ENCODE assay signal across 8 cellular contexts in genomic region chr7:73624669-73625001, GRCh38. TPM values are rescaled to one million over a fixed set of nuclear protein-coding genes. Genes with fewer than 3 reads are reported as not detected.
DNase-seq lines count a peak whose midpoint lies in the region; ATAC-seq and TF ChIP-seq lines count a peak whose summit lies in the region.

No MANE protein-coding gene starts in this region.

- H3K9me3 Mint-ChIP-seq in effector memory CD8-positive, alpha-beta T cell: no peaks in the 10 kb centered on the region

- WGBS in HUES64: 43% methylated on average over 9 of the region's 9 CpGs

- no peak overlapping the region for H3K27ac Mint-ChIP-seq in effector memory CD8-positive, alpha-beta T cell

- H3K4me2 ChIP-seq in osteoblast (ENCODE audit: insufficient read depth, low read length): peak overlapping the region; percentile 75

- ATAC-seq in effector memory CD8-positive, alpha-beta T cell (replicated peaks): no peak
- ATAC-seq in GM21619 (IDR thresholded peaks at IDR 0.05; ENCODE audit: unreplicated experiment) (no peak), HG02678 (IDR thresholded peaks at IDR 0.05; ENCODE audit: unreplicated experiment) (no peak)

- no peaks in the 10 kb centered on the region for H3K36me3 ChIP-seq in HUES64 (ENCODE audit: insufficient read depth, low read length)
- no peaks in the 10 kb centered on the region for H3K36me3 ChIP-seq in osteoblast (ENCODE audit: insufficient read depth, low read length)

- peaks cover 49% of the 10 kb centered on the region for H3K27me3 ChIP-seq in HUES64 (ENCODE audit: insufficient read depth, low read length)
- H3K27me3 ChIP-seq in osteoblast (ENCODE audit: insufficient read depth, low read length): peaks cover 54% of the 10 kb centered on the region

- peaks cover 61 to 99% of the 10 kb centered on the region in 2 donors for H3K27me3 Mint-ChIP-seq in effector memory CD8-positive, alpha-beta T cell

- no peaks in the 10 kb centered on the region; the same call in 1 of the 2 replicates for H3K4me1 ChIP-seq in HUES64 (ENCODE audit: insufficient read depth, low read length)
- H3K4me1 ChIP-seq in osteoblast (ENCODE audit: insufficient read depth, low read length): no peaks in the 10 kb centered on the region

- no peaks in the 10 kb centered on the region for H4K20me1 ChIP-seq in osteoblast (ENCODE audit: insufficient read depth, low read length)

- H3K9me3 ChIP-seq in HUES64 (ENCODE audit: insufficient read depth, low read depth, low read length) (no peaks in the 10 kb centered on the region), osteoblast (ENCODE audit: low read depth, low read length) (no peaks in the 10 kb centered on the region)

- H3K4me1 Mint-ChIP-seq in effector memory CD8-positive, alpha-beta T cell (ENCODE audit: low read depth in 2 of 2): peaks cover 6 to 8% of the 10 kb centered on the region in 2 donors

- H3K27ac ChIP-seq in C4-2B (peak overlapping the region; percentile 62; the same call in 1 of the 2 replicates), HUES64 (ENCODE audit: low read depth, low read length) (no peak overlapping the region), osteoblast (ENCODE audit: low read depth, low read length) (no peak overlapping the region)

- H3K79me2 ChIP-seq in osteoblast (ENCODE audit: insufficient read depth, low read length): no peaks in the 10 kb centered on the region

- no peak overlapping the region for H3K9ac ChIP-seq in HUES64 (ENCODE audit: low read depth, low read length)

- TF ChIP-seq CTCF in C4-2B (conservative IDR thresholded peaks at IDR 0.05): no peak
- TF ChIP-seq CTCF in osteoblast (IDR thresholded peaks at IDR 0.05; ENCODE audit: extremely low read depth, low read depth, low read length): no peak

- H2AFZ ChIP-seq in osteoblast (ENCODE audit: low read length): no peak overlapping the region

- no peak for DNase-seq in effector memory CD8-positive, alpha-beta T cell
- DNase-seq in osteoblast (ENCODE audit: insufficient read length, low spot score, missing footprints) (no peak), NCI-H526 treated with DMSO at 0.1 percent for 48 hours (lab: John Stamatoyannopoulos, UW) (no peak), AG08396 (ENCODE audit: low spot score) (no peak)

- peaks cover 2% of the 10 kb centered on the region for H3K36me3 Mint-ChIP-seq in effector memory CD8-positive, alpha-beta T cell (ENCODE audit: insufficient read depth)

- H3K4me3 ChIP-seq in HUES64 (ENCODE audit: low read length) (peak overlapping the region; percentile 76), osteoblast (ENCODE audit: insufficient read depth, low read length) (no peak overlapping the region)

- peak overlapping the region; percentile 22 to 54 for H3K4me3 Mint-ChIP-seq in effector memory CD8-positive, alpha-beta T cell

RNA-seq across cellular contexts. Expression of gene MLXIPL, which starts 0.3 kb away (rescaled TPM):
- 2.3 TPM for polyA plus RNA-seq in HUES64 (2013, experiment 1 of 2)
- 3.8 TPM for polyA plus RNA-seq in HUES64 (2013, experiment 2 of 2)
- total RNA-seq in osteoblast: 0.29 and 0.72 TPM in 2 replicates

RNA-seq across cellular contexts. Expression of gene VPS37D, which starts 43.0 kb away (rescaled TPM):
- polyA plus RNA-seq in HUES64 (2013, experiment 1 of 2): 2.5 TPM
- polyA plus RNA-seq in HUES64 (2013, experiment 2 of 2): 3.6 TPM
- total RNA-seq in osteoblast: 5.8 and 5.9 TPM in 2 replicates

RNA-seq across cellular contexts. Expression of gene TBL2, which starts 46.3 kb away (rescaled TPM):
- 20.1 TPM for polyA plus RNA-seq in HUES64 (2013, experiment 1 of 2)
- polyA plus RNA-seq in HUES64 (2013, experiment 2 of 2): 21.9 TPM
- total RNA-seq in osteoblast: 56.1 and 66.6 TPM in 2 replicates

RNA-seq across cellular contexts. Expression of gene DNAJC30, which starts 58.6 kb away (rescaled TPM):
- 5.5 TPM for polyA plus RNA-seq in HUES64 (2013, experiment 1 of 2)
- polyA plus RNA-seq in HUES64 (2013, experiment 2 of 2): 4.4 TPM
- 2.9 TPM in 2 replicates for total RNA-seq in osteoblast

RNA-seq across cellular contexts. Expression of gene BUD23, which starts 58.8 kb away (rescaled TPM):
- polyA plus RNA-seq in HUES64 (2013, experiment 1 of 2): 64.4 TPM
- polyA plus RNA-seq in HUES64 (2013, experiment 2 of 2): 58.6 TPM
- total RNA-seq in osteoblast: 33.9 and 36.9 TPM in 2 replicates
